In the genomic region with DNA sequence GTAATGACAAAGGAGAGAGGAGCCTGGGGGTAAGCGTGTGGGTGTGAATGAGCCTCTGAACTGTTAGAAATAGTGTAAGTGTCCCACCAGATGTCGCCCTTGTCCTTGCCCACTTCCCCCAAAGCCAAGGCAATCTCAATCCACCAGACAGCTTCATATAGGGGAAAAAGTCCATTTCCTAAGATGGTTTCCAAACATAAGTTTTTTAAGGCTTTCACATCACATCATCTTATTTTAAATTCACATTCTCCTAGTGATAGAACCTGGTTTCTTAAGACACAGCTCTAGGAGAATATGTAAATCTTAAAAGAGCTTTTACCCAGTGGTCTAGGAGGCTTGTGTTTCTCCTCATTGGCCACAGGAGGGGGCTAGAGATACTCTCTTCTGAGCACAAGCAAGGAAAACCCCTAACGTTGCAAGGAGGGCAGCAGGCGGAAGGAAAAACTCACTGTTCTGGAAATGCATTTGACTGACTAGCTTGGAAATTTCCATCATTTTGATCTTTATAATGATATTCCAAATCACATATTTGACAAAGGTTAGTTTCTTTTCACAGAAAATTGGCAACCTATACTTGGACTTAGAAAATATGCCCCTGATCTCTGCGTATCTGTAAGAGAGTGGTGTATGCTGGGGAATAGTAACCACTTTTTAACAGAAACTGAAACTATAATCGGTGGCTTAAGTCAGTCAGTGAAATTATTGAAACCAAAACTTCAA, we compare ENCODE assay signal across 8 cellular contexts. TPM values are rescaled to one million over a fixed set of nuclear protein-coding genes. Genes with fewer than 3 reads are reported as not detected.
DNase-seq lines count a peak whose midpoint lies in the region; ATAC-seq, FAIRE-seq and TF ChIP-seq lines count a peak whose summit lies in the region.

No MANE protein-coding gene starts in this region.

- peak overlapping the region; percentile 55 to 80 (median 63) for H3K4me3 ChIP-seq in liver (ENCODE audit: low read depth in 1 of 3, low read length in 3 of 3)

- peak; percentile 43 for FAIRE-seq in colon (lab: Jason Lieb, UNC)

- peaks cover 0 to 7% (median 1%) of the 10 kb centered on the region in 4 donors for H3K4me1 ChIP-seq in liver (ENCODE audit: control insufficient read depth in 4 of 4, insufficient read depth in 4 of 4, low read length in 3 of 4)

- TF ChIP-seq RAD21 in liver (IDR thresholded peaks at IDR 0.05): peak; percentile 91 to 96

- H3K27ac ChIP-seq in liver (ENCODE audit: low read depth in 1 of 2, low read length in 2 of 2): peak overlapping the region; percentile 64 to 66

- peaks cover 0 to 2% (median 0%) of the 10 kb centered on the region in 4 donors for H3K9me3 ChIP-seq in liver (ENCODE audit: control insufficient read depth in 4 of 4, low read length in 3 of 4)

- WGBS in liver: 2% methylated on average over 6 of the region's 6 CpGs

- peak overlapping the region; percentile 50 to 77 for H3K9ac ChIP-seq in liver (ENCODE audit: low read depth in 1 of 2, low read length in 2 of 2)

- peak; percentile 85 for TF ChIP-seq CTCF in liver (IDR thresholded peaks at IDR 0.05; ENCODE audit: low read depth, low read length, missing input control)

- H3K36me3 ChIP-seq in liver (ENCODE audit: control insufficient read depth in 4 of 4, insufficient read depth in 3 of 4, low read depth in 1 of 4, low read length in 3 of 4): no peaks in the 10 kb centered on the region

- ATAC-seq in GM18907 (IDR thresholded peaks at IDR 0.05; ENCODE audit: unreplicated experiment): peak; percentile 90
- ATAC-seq in HG03139 (IDR thresholded peaks at IDR 0.05; ENCODE audit: unreplicated experiment): peak; percentile 88

- H3K27me3 ChIP-seq in liver (ENCODE audit: control insufficient read depth in 4 of 4, insufficient read depth in 4 of 4, low read length in 3 of 4): no peaks in the 10 kb centered on the region

- DNase-seq in AML-193 (lab: John Stamatoyannopoulos, UW) (peak; percentile 86 to 87), NCI-H2196 treated with DMSO at 0.1 percent for 48 hours (lab: John Stamatoyannopoulos, UW; ENCODE audit: unreplicated experiment) (peak; percentile 87)
- peak; percentile 18 to 57 (median 45) for DNase-seq in activated CD4-positive, CD25-positive, alpha-beta regulatory T cell (lab: John Stamatoyannopoulos, UW)
- peak; percentile 39 to 58 for DNase-seq in stimulated activated CD4-positive, alpha-beta T cell treated with anti-CD3 and anti-CD28 coated beads, Interleukin-4, amount 100 ng/mL, for 48 hours (ENCODE audit: low read depth in 2 of 2)

TF ChIP-seq in liver, 16 proteins besides CTCF, POLR2A, EP300 and RAD21:
- TF ChIP-seq FOXA2 (IDR thresholded peaks at IDR 0.05) (no peak), HNF4A (conservative IDR thresholded peaks at IDR 0.05) (peak in 1 of 2 donors; percentile 63), RXRA (IDR thresholded peaks at IDR 0.05) (peak in 1 of 2 donors; percentile 26), FOXA1 (IDR thresholded peaks at IDR 0.05) (no peak), HNF4G (IDR thresholded peaks at IDR 0.05) (peak; percentile 28), NR2F2 (IDR thresholded peaks at IDR 0.05) (no peak), JUND (IDR thresholded peaks at IDR 0.05) (no peak), EGR1 (IDR thresholded peaks at IDR 0.05; ENCODE audit: low read depth in 2 of 2) (no peak), YY1 (IDR thresholded peaks at IDR 0.05) (peak; percentile 58), TAF1 (conservative IDR thresholded peaks at IDR 0.05) (no peak), SP1 (IDR thresholded peaks at IDR 0.05) (peak; percentile 50), GABPA (IDR thresholded peaks at IDR 0.05 in 1 of 2, conservative IDR thresholded peaks at IDR 0.05 in 1 of 2) (peak in 1 of 2 donors; percentile 51)
- TF ChIP-seq, protein P1, sequence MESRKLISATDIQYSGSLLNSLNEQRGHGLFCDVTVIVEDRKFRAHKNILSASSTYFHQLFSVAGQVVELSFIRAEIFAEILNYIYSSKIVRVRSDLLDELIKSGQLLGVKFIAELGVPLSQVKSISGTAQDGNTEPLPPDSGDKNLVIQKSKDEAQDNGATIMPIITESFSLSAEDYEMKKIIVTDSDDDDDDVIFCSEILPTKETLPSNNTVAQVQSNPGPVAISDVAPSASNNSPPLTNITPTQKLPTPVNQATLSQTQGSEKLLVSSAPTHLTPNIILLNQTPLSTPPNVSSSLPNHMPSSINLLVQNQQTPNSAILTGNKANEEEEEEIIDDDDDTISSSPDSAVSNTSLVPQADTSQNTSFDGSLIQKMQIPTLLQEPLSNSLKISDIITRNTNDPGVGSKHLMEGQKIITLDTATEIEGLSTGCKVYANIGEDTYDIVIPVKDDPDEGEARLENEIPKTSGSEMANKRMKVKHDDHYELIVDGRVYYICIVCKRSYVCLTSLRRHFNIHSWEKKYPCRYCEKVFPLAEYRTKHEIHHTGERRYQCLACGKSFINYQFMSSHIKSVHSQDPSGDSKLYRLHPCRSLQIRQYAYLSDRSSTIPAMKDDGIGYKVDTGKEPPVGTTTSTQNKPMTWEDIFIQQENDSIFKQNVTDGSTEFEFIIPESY (IDR thresholded peaks at IDR 0.05): peak; percentile 16
- TF ChIP-seq, protein P2, sequence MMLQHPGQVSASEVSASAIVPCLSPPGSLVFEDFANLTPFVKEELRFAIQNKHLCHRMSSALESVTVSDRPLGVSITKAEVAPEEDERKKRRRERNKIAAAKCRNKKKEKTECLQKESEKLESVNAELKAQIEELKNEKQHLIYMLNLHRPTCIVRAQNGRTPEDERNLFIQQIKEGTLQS (IDR thresholded peaks at IDR 0.05): no peak
- TF ChIP-seq, protein P3, sequence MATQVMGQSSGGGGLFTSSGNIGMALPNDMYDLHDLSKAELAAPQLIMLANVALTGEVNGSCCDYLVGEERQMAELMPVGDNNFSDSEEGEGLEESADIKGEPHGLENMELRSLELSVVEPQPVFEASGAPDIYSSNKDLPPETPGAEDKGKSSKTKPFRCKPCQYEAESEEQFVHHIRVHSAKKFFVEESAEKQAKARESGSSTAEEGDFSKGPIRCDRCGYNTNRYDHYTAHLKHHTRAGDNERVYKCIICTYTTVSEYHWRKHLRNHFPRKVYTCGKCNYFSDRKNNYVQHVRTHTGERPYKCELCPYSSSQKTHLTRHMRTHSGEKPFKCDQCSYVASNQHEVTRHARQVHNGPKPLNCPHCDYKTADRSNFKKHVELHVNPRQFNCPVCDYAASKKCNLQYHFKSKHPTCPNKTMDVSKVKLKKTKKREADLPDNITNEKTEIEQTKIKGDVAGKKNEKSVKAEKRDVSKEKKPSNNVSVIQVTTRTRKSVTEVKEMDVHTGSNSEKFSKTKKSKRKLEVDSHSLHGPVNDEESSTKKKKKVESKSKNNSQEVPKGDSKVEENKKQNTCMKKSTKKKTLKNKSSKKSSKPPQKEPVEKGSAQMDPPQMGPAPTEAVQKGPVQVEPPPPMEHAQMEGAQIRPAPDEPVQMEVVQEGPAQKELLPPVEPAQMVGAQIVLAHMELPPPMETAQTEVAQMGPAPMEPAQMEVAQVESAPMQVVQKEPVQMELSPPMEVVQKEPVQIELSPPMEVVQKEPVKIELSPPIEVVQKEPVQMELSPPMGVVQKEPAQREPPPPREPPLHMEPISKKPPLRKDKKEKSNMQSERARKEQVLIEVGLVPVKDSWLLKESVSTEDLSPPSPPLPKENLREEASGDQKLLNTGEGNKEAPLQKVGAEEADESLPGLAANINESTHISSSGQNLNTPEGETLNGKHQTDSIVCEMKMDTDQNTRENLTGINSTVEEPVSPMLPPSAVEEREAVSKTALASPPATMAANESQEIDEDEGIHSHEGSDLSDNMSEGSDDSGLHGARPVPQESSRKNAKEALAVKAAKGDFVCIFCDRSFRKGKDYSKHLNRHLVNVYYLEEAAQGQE (IDR thresholded peaks at IDR 0.05): no peak
- TF ChIP-seq, protein P4, sequence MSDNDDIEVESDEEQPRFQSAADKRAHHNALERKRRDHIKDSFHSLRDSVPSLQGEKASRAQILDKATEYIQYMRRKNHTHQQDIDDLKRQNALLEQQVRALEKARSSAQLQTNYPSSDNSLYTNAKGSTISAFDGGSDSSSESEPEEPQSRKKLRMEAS (IDR thresholded peaks at IDR 0.05): no peak

RNA-seq across cellular contexts. Expression of a gene that starts 51.9 kb away (rescaled TPM):
- under 1 TPM in 1 of 2 donors, not detected in 1; 0.56 TPM for total RNA-seq in liver
- polyA plus RNA-seq in liver: not detected

RNA-seq across cellular contexts. Expression of a gene that starts 52.0 kb away (rescaled TPM):
- under 1 TPM; 0.25 to 0.28 TPM for total RNA-seq in liver
- under 1 TPM in 1 of 2 donors, not detected in 1; 0.16 TPM for polyA plus RNA-seq in liver

Comparison
In these comparisons a context has a peak if more than half of its experiments do, and no peak if none do; other contexts are left out.
1. Peak in every context shown above with its lines: DNase-seq, ATAC-seq, H3K4me3 ChIP-seq and H3K27ac ChIP-seq.